Comparison of ENCODE assay signal across 1 cellular context in genomic region chr6:41058783-41059181, GRCh38.
TF ChIP-seq lines count a peak whose summit lies in the region.

No MANE protein-coding gene starts in this region.

TF ChIP-seq in IMR-90, 13 proteins besides CTCF, POLR2A, EP300 and RAD21:
- no peak for TF ChIP-seq MAFK (IDR thresholded peaks at IDR 0.05; ENCODE audit: low read depth, low read length)
- no peak for TF ChIP-seq RFX5 (IDR thresholded peaks at IDR 0.05; ENCODE audit: low read depth, low read length)
- no peak for TF ChIP-seq USF2 (IDR thresholded peaks at IDR 0.05; ENCODE audit: low read depth, low read length)
- TF ChIP-seq SMC3 (IDR thresholded peaks at IDR 0.05; ENCODE audit: low read depth, low read length), result no peak
- no peak for TF ChIP-seq CEBPB (IDR thresholded peaks at IDR 0.05; ENCODE audit: low read depth, low read length)
- no peak for TF ChIP-seq ELK1 (IDR thresholded peaks at IDR 0.05; ENCODE audit: borderline replicate concordance, low read depth, low read length)
- no peak for TF ChIP-seq CHD1 (IDR thresholded peaks at IDR 0.05; ENCODE audit: low read depth, low read length)
- no peak for TF ChIP-seq MAZ (IDR thresholded peaks at IDR 0.05; ENCODE audit: borderline replicate concordance, low read depth, low read length)
- no peak for TF ChIP-seq MXI1 (IDR thresholded peaks at IDR 0.05; ENCODE audit: borderline replicate concordance, low read depth, low read length)
- TF ChIP-seq FOS (IDR thresholded peaks at IDR 0.05; ENCODE audit: low read depth, low read length), result no peak
